Comparison of ENCODE assay signal across 2 cellular contexts in genomic region chr1:28572891-28573290, GRCh38.
TF ChIP-seq lines count a peak whose summit lies in the region.

No MANE protein-coding gene starts in this region.

TF ChIP-seq in Ishikawa, 13 proteins besides CTCF, POLR2A, EP300 and RAD21:
- TF ChIP-seq TEAD4 (IDR thresholded peaks at IDR 0.05) = peak; percentile 52; the same call in 1 of the 2 replicates
- TF ChIP-seq CEBPB (IDR thresholded peaks at IDR 0.05) = peak; percentile 90

TF ChIP-seq in K562, 482 proteins besides CTCF, POLR2A, EP300 and RAD21:
- TF ChIP-seq TEAD1 (CRISPR knock-in tag; IDR thresholded peaks at IDR 0.05) (0 out of 4 replicates have a peak, but pooled peaks of 1 of the 2 experiments have one; percentile 35), CEBPB (tag; IDR thresholded peaks at IDR 0.05) (peak; percentile 28; the same call in 1 of the 2 replicates)
